1 cellular context compared by ENCODE assay signal in the genomic region with DNA sequence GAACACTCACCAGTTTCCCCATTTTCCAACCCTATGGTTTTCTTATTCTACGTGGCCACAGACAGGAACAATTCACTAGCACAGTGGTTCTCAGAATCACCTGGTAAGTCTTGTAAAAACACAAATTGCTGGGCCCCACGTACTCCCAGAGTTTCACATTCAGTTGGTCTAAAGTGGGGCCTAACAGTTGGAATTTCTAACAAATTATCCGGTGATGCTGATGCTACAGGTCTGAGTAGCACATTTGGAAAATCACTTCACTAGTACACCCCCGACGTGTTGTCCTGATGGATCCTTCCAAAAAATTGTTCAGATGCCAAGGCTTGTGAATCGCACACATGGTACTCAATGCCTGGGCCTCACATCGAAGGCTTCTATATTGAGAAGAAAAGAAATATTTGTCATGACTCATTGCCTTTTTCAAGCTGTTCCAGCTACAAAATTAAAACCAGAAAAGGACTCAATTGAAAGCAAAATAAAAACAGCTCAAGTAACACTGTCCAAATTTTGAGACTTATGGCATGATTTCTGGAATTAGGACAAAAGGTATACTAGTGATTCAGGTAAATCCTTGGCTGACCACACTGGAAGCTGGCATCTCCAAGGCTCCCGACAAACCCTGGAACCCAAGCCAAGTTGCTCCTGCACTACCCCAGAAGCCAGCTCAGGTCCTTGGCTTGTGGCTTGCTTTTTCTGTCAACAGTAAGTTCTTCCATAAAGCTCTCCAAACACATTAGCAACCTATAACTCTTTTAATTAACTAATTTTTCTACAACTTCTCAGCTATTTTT.
TF ChIP-seq lines count a peak whose summit lies in the region.

No MANE protein-coding gene starts in this region.

TF ChIP-seq in K562, 482 proteins besides CTCF, POLR2A, EP300 and RAD21 (continued from another document and continues in another):
- TF ChIP-seq, protein P1, sequence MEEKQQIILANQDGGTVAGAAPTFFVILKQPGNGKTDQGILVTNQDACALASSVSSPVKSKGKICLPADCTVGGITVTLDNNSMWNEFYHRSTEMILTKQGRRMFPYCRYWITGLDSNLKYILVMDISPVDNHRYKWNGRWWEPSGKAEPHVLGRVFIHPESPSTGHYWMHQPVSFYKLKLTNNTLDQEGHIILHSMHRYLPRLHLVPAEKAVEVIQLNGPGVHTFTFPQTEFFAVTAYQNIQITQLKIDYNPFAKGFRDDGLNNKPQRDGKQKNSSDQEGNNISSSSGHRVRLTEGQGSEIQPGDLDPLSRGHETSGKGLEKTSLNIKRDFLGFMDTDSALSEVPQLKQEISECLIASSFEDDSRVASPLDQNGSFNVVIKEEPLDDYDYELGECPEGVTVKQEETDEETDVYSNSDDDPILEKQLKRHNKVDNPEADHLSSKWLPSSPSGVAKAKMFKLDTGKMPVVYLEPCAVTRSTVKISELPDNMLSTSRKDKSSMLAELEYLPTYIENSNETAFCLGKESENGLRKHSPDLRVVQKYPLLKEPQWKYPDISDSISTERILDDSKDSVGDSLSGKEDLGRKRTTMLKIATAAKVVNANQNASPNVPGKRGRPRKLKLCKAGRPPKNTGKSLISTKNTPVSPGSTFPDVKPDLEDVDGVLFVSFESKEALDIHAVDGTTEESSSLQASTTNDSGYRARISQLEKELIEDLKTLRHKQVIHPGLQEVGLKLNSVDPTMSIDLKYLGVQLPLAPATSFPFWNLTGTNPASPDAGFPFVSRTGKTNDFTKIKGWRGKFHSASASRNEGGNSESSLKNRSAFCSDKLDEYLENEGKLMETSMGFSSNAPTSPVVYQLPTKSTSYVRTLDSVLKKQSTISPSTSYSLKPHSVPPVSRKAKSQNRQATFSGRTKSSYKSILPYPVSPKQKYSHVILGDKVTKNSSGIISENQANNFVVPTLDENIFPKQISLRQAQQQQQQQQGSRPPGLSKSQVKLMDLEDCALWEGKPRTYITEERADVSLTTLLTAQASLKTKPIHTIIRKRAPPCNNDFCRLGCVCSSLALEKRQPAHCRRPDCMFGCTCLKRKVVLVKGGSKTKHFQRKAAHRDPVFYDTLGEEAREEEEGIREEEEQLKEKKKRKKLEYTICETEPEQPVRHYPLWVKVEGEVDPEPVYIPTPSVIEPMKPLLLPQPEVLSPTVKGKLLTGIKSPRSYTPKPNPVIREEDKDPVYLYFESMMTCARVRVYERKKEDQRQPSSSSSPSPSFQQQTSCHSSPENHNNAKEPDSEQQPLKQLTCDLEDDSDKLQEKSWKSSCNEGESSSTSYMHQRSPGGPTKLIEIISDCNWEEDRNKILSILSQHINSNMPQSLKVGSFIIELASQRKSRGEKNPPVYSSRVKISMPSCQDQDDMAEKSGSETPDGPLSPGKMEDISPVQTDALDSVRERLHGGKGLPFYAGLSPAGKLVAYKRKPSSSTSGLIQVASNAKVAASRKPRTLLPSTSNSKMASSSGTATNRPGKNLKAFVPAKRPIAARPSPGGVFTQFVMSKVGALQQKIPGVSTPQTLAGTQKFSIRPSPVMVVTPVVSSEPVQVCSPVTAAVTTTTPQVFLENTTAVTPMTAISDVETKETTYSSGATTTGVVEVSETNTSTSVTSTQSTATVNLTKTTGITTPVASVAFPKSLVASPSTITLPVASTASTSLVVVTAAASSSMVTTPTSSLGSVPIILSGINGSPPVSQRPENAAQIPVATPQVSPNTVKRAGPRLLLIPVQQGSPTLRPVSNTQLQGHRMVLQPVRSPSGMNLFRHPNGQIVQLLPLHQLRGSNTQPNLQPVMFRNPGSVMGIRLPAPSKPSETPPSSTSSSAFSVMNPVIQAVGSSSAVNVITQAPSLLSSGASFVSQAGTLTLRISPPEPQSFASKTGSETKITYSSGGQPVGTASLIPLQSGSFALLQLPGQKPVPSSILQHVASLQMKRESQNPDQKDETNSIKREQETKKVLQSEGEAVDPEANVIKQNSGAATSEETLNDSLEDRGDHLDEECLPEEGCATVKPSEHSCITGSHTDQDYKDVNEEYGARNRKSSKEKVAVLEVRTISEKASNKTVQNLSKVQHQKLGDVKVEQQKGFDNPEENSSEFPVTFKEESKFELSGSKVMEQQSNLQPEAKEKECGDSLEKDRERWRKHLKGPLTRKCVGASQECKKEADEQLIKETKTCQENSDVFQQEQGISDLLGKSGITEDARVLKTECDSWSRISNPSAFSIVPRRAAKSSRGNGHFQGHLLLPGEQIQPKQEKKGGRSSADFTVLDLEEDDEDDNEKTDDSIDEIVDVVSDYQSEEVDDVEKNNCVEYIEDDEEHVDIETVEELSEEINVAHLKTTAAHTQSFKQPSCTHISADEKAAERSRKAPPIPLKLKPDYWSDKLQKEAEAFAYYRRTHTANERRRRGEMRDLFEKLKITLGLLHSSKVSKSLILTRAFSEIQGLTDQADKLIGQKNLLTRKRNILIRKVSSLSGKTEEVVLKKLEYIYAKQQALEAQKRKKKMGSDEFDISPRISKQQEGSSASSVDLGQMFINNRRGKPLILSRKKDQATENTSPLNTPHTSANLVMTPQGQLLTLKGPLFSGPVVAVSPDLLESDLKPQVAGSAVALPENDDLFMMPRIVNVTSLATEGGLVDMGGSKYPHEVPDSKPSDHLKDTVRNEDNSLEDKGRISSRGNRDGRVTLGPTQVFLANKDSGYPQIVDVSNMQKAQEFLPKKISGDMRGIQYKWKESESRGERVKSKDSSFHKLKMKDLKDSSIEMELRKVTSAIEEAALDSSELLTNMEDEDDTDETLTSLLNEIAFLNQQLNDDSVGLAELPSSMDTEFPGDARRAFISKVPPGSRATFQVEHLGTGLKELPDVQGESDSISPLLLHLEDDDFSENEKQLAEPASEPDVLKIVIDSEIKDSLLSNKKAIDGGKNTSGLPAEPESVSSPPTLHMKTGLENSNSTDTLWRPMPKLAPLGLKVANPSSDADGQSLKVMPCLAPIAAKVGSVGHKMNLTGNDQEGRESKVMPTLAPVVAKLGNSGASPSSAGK (IDR thresholded peaks at IDR 0.05) = peak; percentile 73
- TF ChIP-seq, protein P2, sequence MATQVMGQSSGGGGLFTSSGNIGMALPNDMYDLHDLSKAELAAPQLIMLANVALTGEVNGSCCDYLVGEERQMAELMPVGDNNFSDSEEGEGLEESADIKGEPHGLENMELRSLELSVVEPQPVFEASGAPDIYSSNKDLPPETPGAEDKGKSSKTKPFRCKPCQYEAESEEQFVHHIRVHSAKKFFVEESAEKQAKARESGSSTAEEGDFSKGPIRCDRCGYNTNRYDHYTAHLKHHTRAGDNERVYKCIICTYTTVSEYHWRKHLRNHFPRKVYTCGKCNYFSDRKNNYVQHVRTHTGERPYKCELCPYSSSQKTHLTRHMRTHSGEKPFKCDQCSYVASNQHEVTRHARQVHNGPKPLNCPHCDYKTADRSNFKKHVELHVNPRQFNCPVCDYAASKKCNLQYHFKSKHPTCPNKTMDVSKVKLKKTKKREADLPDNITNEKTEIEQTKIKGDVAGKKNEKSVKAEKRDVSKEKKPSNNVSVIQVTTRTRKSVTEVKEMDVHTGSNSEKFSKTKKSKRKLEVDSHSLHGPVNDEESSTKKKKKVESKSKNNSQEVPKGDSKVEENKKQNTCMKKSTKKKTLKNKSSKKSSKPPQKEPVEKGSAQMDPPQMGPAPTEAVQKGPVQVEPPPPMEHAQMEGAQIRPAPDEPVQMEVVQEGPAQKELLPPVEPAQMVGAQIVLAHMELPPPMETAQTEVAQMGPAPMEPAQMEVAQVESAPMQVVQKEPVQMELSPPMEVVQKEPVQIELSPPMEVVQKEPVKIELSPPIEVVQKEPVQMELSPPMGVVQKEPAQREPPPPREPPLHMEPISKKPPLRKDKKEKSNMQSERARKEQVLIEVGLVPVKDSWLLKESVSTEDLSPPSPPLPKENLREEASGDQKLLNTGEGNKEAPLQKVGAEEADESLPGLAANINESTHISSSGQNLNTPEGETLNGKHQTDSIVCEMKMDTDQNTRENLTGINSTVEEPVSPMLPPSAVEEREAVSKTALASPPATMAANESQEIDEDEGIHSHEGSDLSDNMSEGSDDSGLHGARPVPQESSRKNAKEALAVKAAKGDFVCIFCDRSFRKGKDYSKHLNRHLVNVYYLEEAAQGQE (CRISPR knock-in tag; IDR thresholded peaks at IDR 0.05; ENCODE audit: low read depth) = no peak
- TF ChIP-seq, protein P3, sequence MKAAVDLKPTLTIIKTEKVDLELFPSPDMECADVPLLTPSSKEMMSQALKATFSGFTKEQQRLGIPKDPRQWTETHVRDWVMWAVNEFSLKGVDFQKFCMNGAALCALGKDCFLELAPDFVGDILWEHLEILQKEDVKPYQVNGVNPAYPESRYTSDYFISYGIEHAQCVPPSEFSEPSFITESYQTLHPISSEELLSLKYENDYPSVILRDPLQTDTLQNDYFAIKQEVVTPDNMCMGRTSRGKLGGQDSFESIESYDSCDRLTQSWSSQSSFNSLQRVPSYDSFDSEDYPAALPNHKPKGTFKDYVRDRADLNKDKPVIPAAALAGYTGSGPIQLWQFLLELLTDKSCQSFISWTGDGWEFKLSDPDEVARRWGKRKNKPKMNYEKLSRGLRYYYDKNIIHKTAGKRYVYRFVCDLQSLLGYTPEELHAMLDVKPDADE (conservative IDR thresholded peaks at IDR 0.05; ENCODE audit: control insufficient read depth, low read depth, low read length) = no peak
- no peak for TF ChIP-seq ZKSCAN3 (CRISPR knock-in tag; IDR thresholded peaks at IDR 0.05)
- TF ChIP-seq DACH1 (IDR thresholded peaks at IDR 0.05; ENCODE audit: partially characterized antibody) = no peak
- no peak for TF ChIP-seq MEF2D (tag; conservative IDR thresholded peaks at IDR 0.05; ENCODE audit: low read depth)
- TF ChIP-seq ZNF354B (CRISPR knock-in tag; IDR thresholded peaks at IDR 0.05) = no peak
- TF ChIP-seq TAL1 (IDR thresholded peaks at IDR 0.05) = no peak
- TF ChIP-seq ADNP (tag; IDR thresholded peaks at IDR 0.05) = no peak
- no peak for TF ChIP-seq ZNF408 (CRISPR knock-in tag; IDR thresholded peaks at IDR 0.05; ENCODE audit: low read depth)
- TF ChIP-seq CEBPG (CRISPR knock-in tag; IDR thresholded peaks at IDR 0.05) = no peak
- TF ChIP-seq CEBPG (tag; conservative IDR thresholded peaks at IDR 0.05 in 1 of 2, IDR thresholded peaks at IDR 0.05 in 1 of 2) = no peak
- peak; percentile 40; the same call in 1 of the 2 replicates for TF ChIP-seq BHLHE40 (IDR thresholded peaks at IDR 0.05; ENCODE audit: low read length)
- peak; percentile 97 for TF ChIP-seq ATF7 (IDR thresholded peaks at IDR 0.05)
- no peak for TF ChIP-seq RBFOX2 (IDR thresholded peaks at IDR 0.05; ENCODE audit: low read depth, low read length)
- no peak for TF ChIP-seq POLR2H (tag; IDR thresholded peaks at IDR 0.05; ENCODE audit: low read depth)
- TF ChIP-seq ZNF584 (CRISPR knock-in tag; IDR thresholded peaks at IDR 0.05; ENCODE audit: low read depth) = no peak
- no peak for TF ChIP-seq JUN (IDR thresholded peaks at IDR 0.05; ENCODE audit: borderline replicate concordance, low read depth, low read length)
- no peak for TF ChIP-seq JUN (CRISPR knock-in tag; IDR thresholded peaks at IDR 0.05; ENCODE audit: borderline replicate concordance)
- TF ChIP-seq YY1 (IDR thresholded peaks at IDR 0.05; ENCODE audit: borderline replicate concordance in 1 of 3, control insufficient read depth in 1 of 3, extremely low read depth in 1 of 3, insufficient read depth in 3 of 3, insufficient read length in 1 of 3, insufficient replicate concordance in 2 of 3, low read depth in 1 of 3, low read length in 2 of 3) = no peak
- TF ChIP-seq MCM5 (IDR thresholded peaks at IDR 0.05; ENCODE audit: low read depth) = no peak
- TF ChIP-seq NEUROD1 (IDR thresholded peaks at IDR 0.05; ENCODE audit: borderline replicate concordance, low read depth, low read length, partially characterized antibody) = no peak
- peak; percentile 23; the same call in 1 of the 2 replicates for TF ChIP-seq ZFX (CRISPR knock-in tag; IDR thresholded peaks at IDR 0.05)
- TF ChIP-seq, protein P4, sequence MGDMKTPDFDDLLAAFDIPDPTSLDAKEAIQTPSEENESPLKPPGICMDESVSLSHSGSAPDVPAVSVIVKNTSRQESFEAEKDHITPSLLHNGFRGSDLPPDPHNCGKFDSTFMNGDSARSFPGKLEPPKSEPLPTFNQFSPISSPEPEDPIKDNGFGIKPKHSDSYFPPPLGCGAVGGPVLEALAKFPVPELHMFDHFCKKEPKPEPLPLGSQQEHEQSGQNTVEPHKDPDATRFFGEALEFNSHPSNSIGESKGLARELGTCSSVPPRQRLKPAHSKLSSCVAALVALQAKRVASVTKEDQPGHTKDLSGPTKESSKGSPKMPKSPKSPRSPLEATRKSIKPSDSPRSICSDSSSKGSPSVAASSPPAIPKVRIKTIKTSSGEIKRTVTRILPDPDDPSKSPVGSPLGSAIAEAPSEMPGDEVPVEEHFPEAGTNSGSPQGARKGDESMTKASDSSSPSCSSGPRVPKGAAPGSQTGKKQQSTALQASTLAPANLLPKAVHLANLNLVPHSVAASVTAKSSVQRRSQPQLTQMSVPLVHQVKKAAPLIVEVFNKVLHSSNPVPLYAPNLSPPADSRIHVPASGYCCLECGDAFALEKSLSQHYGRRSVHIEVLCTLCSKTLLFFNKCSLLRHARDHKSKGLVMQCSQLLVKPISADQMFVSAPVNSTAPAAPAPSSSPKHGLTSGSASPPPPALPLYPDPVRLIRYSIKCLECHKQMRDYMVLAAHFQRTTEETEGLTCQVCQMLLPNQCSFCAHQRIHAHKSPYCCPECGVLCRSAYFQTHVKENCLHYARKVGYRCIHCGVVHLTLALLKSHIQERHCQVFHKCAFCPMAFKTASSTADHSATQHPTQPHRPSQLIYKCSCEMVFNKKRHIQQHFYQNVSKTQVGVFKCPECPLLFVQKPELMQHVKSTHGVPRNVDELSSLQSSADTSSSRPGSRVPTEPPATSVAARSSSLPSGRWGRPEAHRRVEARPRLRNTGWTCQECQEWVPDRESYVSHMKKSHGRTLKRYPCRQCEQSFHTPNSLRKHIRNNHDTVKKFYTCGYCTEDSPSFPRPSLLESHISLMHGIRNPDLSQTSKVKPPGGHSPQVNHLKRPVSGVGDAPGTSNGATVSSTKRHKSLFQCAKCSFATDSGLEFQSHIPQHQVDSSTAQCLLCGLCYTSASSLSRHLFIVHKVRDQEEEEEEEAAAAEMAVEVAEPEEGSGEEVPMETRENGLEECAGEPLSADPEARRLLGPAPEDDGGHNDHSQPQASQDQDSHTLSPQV (IDR thresholded peaks at IDR 0.05) = peak; percentile 74
- no peak for TF ChIP-seq TAF9B (IDR thresholded peaks at IDR 0.05; ENCODE audit: partially characterized antibody)
- no peak for TF ChIP-seq ZFPM2 (CRISPR knock-in tag; IDR thresholded peaks at IDR 0.05)
- no peak for TF ChIP-seq SRF (CRISPR knock-in tag; IDR thresholded peaks at IDR 0.05)
- TF ChIP-seq KAT8 (IDR thresholded peaks at IDR 0.05; ENCODE audit: low read depth) = no peak
- TF ChIP-seq XRCC5 (IDR thresholded peaks at IDR 0.05; ENCODE audit: low read depth, low read length) = no peak
- no peak for TF ChIP-seq MXI1 (IDR thresholded peaks at IDR 0.05; ENCODE audit: low read depth, low read length)
- TF ChIP-seq BRCA1 (IDR thresholded peaks at IDR 0.05) = no peak
- no peak for TF ChIP-seq BRCA1 (CRISPR knock-in tag; IDR thresholded peaks at IDR 0.05)
- TF ChIP-seq MEIS2 (IDR thresholded peaks at IDR 0.05; ENCODE audit: partially characterized antibody) = no peak
- TF ChIP-seq TOE1 (IDR thresholded peaks at IDR 0.05; ENCODE audit: borderline replicate concordance) = peak; percentile 58; the same call in 1 of the 2 replicates
- TF ChIP-seq TOE1 (CRISPR knock-in tag; IDR thresholded peaks at IDR 0.05; ENCODE audit: borderline replicate concordance, low read depth) = no peak
- no peak for TF ChIP-seq MTF1 (CRISPR knock-in tag; IDR thresholded peaks at IDR 0.05; ENCODE audit: borderline replicate concordance)
- TF ChIP-seq, protein P5, sequence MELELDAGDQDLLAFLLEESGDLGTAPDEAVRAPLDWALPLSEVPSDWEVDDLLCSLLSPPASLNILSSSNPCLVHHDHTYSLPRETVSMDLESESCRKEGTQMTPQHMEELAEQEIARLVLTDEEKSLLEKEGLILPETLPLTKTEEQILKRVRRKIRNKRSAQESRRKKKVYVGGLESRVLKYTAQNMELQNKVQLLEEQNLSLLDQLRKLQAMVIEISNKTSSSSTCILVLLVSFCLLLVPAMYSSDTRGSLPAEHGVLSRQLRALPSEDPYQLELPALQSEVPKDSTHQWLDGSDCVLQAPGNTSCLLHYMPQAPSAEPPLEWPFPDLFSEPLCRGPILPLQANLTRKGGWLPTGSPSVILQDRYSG (tag; conservative IDR thresholded peaks at IDR 0.05; ENCODE audit: low read depth) = peak; percentile 15; the same call in 1 of the 2 replicates
- no peak for TF ChIP-seq KDM2B (CRISPR knock-in tag; IDR thresholded peaks at IDR 0.05)
